ENCODE assay signal across 20 cellular contexts in genomic region chr3:25481402-25481801, GRCh38. TPM values are rescaled to one million over a fixed set of nuclear protein-coding genes. Genes with fewer than 3 reads are reported as not detected.
"Had no signal": no experiment of that assay in that cellular context is flagged by ENCODE, and none has a peak within 500 bp of the region (broad histone marks: within the 10 kb centered on the region; RNA-seq: fewer than 3 reads in every experiment).

No MANE protein-coding gene starts in this region.

- H3K4me3 ChIP-seq: body of pancreas, spleen, upper lobe of right lung had no signal

- H3K4me3 Mint-ChIP-seq: activated CD4-positive, alpha-beta T cell treated with anti-CD3 and anti-CD28 coated beads, Interleukin-2, amount 10 ng/mL, durations not matched to agents 24 days and 14 days; activated CD8-positive, alpha-beta T cell treated with anti-CD3 and anti-CD28 coated beads, Interleukin-2, amount 10 ng/mL, durations not matched to agents 7 days and 5 days; activated naive CD8-positive, alpha-beta T cell treated with anti-CD3 and anti-CD28 coated beads for 36 hours; central memory CD8-positive, alpha-beta T cell; naive B cell; stimulated activated naive CD8-positive, alpha-beta T cell treated with anti-CD3 and anti-CD28 coated beads, Interleukin-15, amount 100 ng/mL, for 72 hours; T-helper 17 cell had no signal

- H3K36me3 Mint-ChIP-seq: activated naive CD8-positive, alpha-beta T cell treated with anti-CD3 and anti-CD28 coated beads for 36 hours; naive B cell had no signal

- ATAC-seq: activated CD8-positive, alpha-beta T cell treated with anti-CD3 and anti-CD28 coated beads, Interleukin-2, amount 10 ng/mL, durations not matched to agents 7 days and 5 days; body of pancreas; left colon; sciatic nerve; stimulated activated naive CD8-positive, alpha-beta T cell treated with anti-CD3 and anti-CD28 coated beads, Interleukin-15, amount 100 ng/mL, for 72 hours; T-helper 17 cell; upper lobe of right lung had no signal

- H3K36me3 ChIP-seq: spleen, upper lobe of right lung had no signal

- H3K9me3 ChIP-seq: body of pancreas, spleen, upper lobe of right lung had no signal

- H3K27me3 ChIP-seq: spleen, upper lobe of right lung had no signal

- H3K4me1 Mint-ChIP-seq: activated CD4-positive, alpha-beta T cell treated with anti-CD3 and anti-CD28 coated beads, Interleukin-2, amount 10 ng/mL, durations not matched to agents 24 days and 14 days; activated naive CD8-positive, alpha-beta T cell treated with anti-CD3 and anti-CD28 coated beads for 36 hours; central memory CD8-positive, alpha-beta T cell; naive B cell; stimulated activated naive CD8-positive, alpha-beta T cell treated with anti-CD3 and anti-CD28 coated beads, Interleukin-15, amount 100 ng/mL, for 72 hours; T-helper 17 cell had no signal

- H3K9me3 Mint-ChIP-seq: activated CD4-positive, alpha-beta T cell treated with anti-CD3 and anti-CD28 coated beads, Interleukin-2, amount 10 ng/mL, durations not matched to agents 24 days and 14 days; activated naive CD8-positive, alpha-beta T cell treated with anti-CD3 and anti-CD28 coated beads for 36 hours; central memory CD8-positive, alpha-beta T cell; naive B cell; stimulated activated naive CD8-positive, alpha-beta T cell treated with anti-CD3 and anti-CD28 coated beads, Interleukin-15, amount 100 ng/mL, for 72 hours had no signal

- H3K27ac ChIP-seq: body of pancreas, epithelial cell of prostate, spleen, upper lobe of right lung had no signal

- DNase-seq: activated CD4-positive, alpha-beta T cell treated with anti-CD3 and anti-CD28 coated beads, Interleukin-2, amount 10 ng/mL, durations not matched to agents 24 days and 14 days; activated CD4-positive, CD25-positive, alpha-beta regulatory T cell; activated CD8-positive, alpha-beta memory T cell treated with anti-CD3 and anti-CD28 coated beads, Interleukin-2, amount 50 U/mL, for 48 hours; activated CD8-positive, alpha-beta T cell treated with anti-CD3 and anti-CD28 coated beads, Interleukin-2, amount 10 ng/mL, durations not matched to agents 7 days and 5 days; activated naive CD8-positive, alpha-beta T cell treated with anti-CD3 and anti-CD28 coated beads for 36 hours; amygdala; body of pancreas; effector memory CD4-positive, alpha-beta T cell; left colon; mammary epithelial cell; naive B cell; spleen; stimulated activated CD4-positive, alpha-beta T cell treated with anti-CD3 and anti-CD28 coated beads, Interleukin-1b, Interleukin-23, amount 100 ng/mL, for 48 hours; stimulated activated naive CD8-positive, alpha-beta T cell treated with anti-CD3 and anti-CD28 coated beads, Interleukin-15, amount 100 ng/mL, for 72 hours; T-helper 17 cell; upper lobe of right lung had no signal

- H3K27ac Mint-ChIP-seq: activated CD4-positive, alpha-beta T cell treated with anti-CD3 and anti-CD28 coated beads, Interleukin-2, amount 10 ng/mL, durations not matched to agents 24 days and 14 days; activated CD8-positive, alpha-beta T cell treated with anti-CD3 and anti-CD28 coated beads, Interleukin-2, amount 10 ng/mL, durations not matched to agents 7 days and 5 days; activated naive CD8-positive, alpha-beta T cell treated with anti-CD3 and anti-CD28 coated beads for 36 hours; naive B cell; stimulated activated naive CD8-positive, alpha-beta T cell treated with anti-CD3 and anti-CD28 coated beads, Interleukin-15, amount 100 ng/mL, for 72 hours; T-helper 17 cell had no signal

- H3K27me3 Mint-ChIP-seq: central memory CD8-positive, alpha-beta T cell; naive B cell; stimulated activated naive CD8-positive, alpha-beta T cell treated with anti-CD3 and anti-CD28 coated beads, Interleukin-15, amount 100 ng/mL, for 72 hours had no signal

RNA-seq across cellular contexts. Expression of gene RARB, which starts 53.3 kb away (rescaled TPM):
- total RNA-seq: activated CD4-positive, alpha-beta T cell treated with anti-CD3 and anti-CD28 coated beads, Interleukin-2, amount 10 ng/mL, durations not matched to agents 24 days and 14 days; activated CD8-positive, alpha-beta T cell treated with anti-CD3 and anti-CD28 coated beads, Interleukin-2, amount 10 ng/mL, durations not matched to agents 7 days and 5 days; activated naive CD8-positive, alpha-beta T cell treated with anti-CD3 and anti-CD28 coated beads for 36 hours; mononuclear cell; T-helper 17 cell had no signal
